ENCODE assay signal across 13 cellular contexts in genomic region chr3:47804571-47804970, GRCh38. TPM values are rescaled to one million over a fixed set of nuclear protein-coding genes. Genes with fewer than 3 reads are reported as not detected.
DNase-seq lines count a peak whose midpoint lies in the region; ATAC-seq and TF ChIP-seq lines count a peak whose summit lies in the region.
"Had no signal": no experiment of that assay in that cellular context is flagged by ENCODE, and none has a peak within 500 bp of the region (broad histone marks: within the 10 kb centered on the region; RNA-seq: fewer than 3 reads in every experiment).

No MANE protein-coding gene starts in this region.

- no peaks in the 10 kb centered on the region for H3K9me3 ChIP-seq in CD8-positive, alpha-beta T cell (ENCODE audit: low read length)
- no peaks in the 10 kb centered on the region for H3K9me3 ChIP-seq in iPS-18a (ENCODE audit: control insufficient read depth, low read depth, low read length)
- no peaks in the 10 kb centered on the region for H3K9me3 ChIP-seq in tibial artery
- H3K9me3 ChIP-seq: ascending aorta, left ventricle myocardium inferior, pancreas had no signal

- H3K27me3 ChIP-seq in CD8-positive, alpha-beta T cell (ENCODE audit: insufficient read depth, low read length) = no peaks in the 10 kb centered on the region
- H3K27me3 ChIP-seq in iPS-18a (ENCODE audit: control insufficient read depth, insufficient read depth, low read length) = no peaks in the 10 kb centered on the region
- H3K27me3 ChIP-seq in tibial artery = no peaks in the 10 kb centered on the region
- H3K27me3 ChIP-seq: ascending aorta, pancreas had no signal

- no peak for ATAC-seq in CD8-positive, alpha-beta T cell
- ATAC-seq in WTC11 = no peak
- ATAC-seq in HG03095 (IDR thresholded peaks at IDR 0.05; ENCODE audit: unreplicated experiment) = no peak
- ATAC-seq: pancreas had no signal

- H3K36me3 ChIP-seq in CD8-positive, alpha-beta T cell (ENCODE audit: insufficient read depth, low read length) = peaks cover 3% of the 10 kb centered on the region
- H3K36me3 ChIP-seq in iPS-18a (ENCODE audit: control insufficient read depth, low read depth, low read length) = peaks cover 13% of the 10 kb centered on the region
- H3K36me3 ChIP-seq in tibial artery = peaks cover 14 to 43% (median 23%) of the 10 kb centered on the region in 3 donors
- H3K36me3 ChIP-seq: pancreas had no signal

- H3K36me3 Mint-ChIP-seq in CD8-positive, alpha-beta T cell = peaks cover 23% of the 10 kb centered on the region
- peaks cover 18% of the 10 kb centered on the region for H3K36me3 Mint-ChIP-seq in WTC11

- CTCF ChIA-PET in CD8-positive, alpha-beta T cell (lab: Charles Lee) = interaction anchor here (1.1 to 2.8 kb wide), 2 partner anchors 20 to 186 kb away, joined by 3 to 17 read pairs; no protein-coding TSS in a partner anchor
- CTCF ChIA-PET in WTC11 (lab: Charles Lee) = interaction anchor here (1.8 kb wide), 1 partner anchor 33 kb away, joined by 6 read pairs; no protein-coding TSS in a partner anchor

- no peaks in the 10 kb centered on the region for H3K27me3 Mint-ChIP-seq in CD8-positive, alpha-beta T cell (ENCODE audit: low read depth)
- no peaks in the 10 kb centered on the region for H3K27me3 Mint-ChIP-seq in WTC11 (ENCODE audit: low read depth)

- H3K4me1 Mint-ChIP-seq in CD8-positive, alpha-beta T cell (ENCODE audit: low read depth) = peaks cover 21% of the 10 kb centered on the region
- peaks cover 11% of the 10 kb centered on the region; the same call in 1 of the 2 replicates for H3K4me1 Mint-ChIP-seq in WTC11

- H3K27ac Mint-ChIP-seq in CD8-positive, alpha-beta T cell = peak overlapping the region; percentile 29
- no peak overlapping the region for H3K27ac Mint-ChIP-seq in WTC11

- H3K9me3 Mint-ChIP-seq in CD8-positive, alpha-beta T cell = no peaks in the 10 kb centered on the region
- no peaks in the 10 kb centered on the region for H3K9me3 Mint-ChIP-seq in WTC11

- H3K27ac ChIP-seq in 22Rv1 = peak overlapping the region; percentile 88; the same call in 1 of the 2 replicates
- no peak overlapping the region for H3K27ac ChIP-seq in CD8-positive, alpha-beta T cell (ENCODE audit: low read depth, low read length)
- H3K27ac ChIP-seq in iPS-18a (ENCODE audit: low read length) = no peak overlapping the region
- H3K27ac ChIP-seq in tibial artery = peak overlapping the region in 1 of 2 donors; percentile 98
- H3K27ac ChIP-seq: pancreas had no signal

- H3K4me3 Mint-ChIP-seq in CD8-positive, alpha-beta T cell = peak overlapping the region; percentile 93
- H3K4me3 Mint-ChIP-seq in WTC11 = peak overlapping the region; percentile 98

- H3K9ac ChIP-seq in iPS-18a (ENCODE audit: low read length) = peak overlapping the region; percentile 98

- no peak for DNase-seq in CD8-positive, alpha-beta T cell
- DNase-seq in WTC11 (ENCODE audit: low spot score) = no peak
- no peak for DNase-seq in NCI-H226
- DNase-seq in tibial artery = no peak
- DNase-seq in NCI-H69 (lab: John Stamatoyannopoulos, UW) = no peak
- DNase-seq: left ventricle myocardium inferior, NCI-H1417, NCI-H526, pancreas had no signal

- no peak for TF ChIP-seq CTCF in 22Rv1 (IDR thresholded peaks at IDR 0.05)
- TF ChIP-seq CTCF in CD8-positive, alpha-beta T cell (IDR thresholded peaks at IDR 0.05) = no peak
- TF ChIP-seq CTCF in WTC11 (IDR thresholded peaks at IDR 0.05) = no peak
- no peak for TF ChIP-seq CTCF in tibial artery (IDR thresholded peaks at IDR 0.05)

- POLR2A ChIA-PET in CD8-positive, alpha-beta T cell (lab: Charles Lee) = interaction anchor here (1.0 to 1.6 kb wide), 2 partner anchors 10 to 21 kb away, joined by 3 to 4 read pairs; no protein-coding TSS in a partner anchor
- POLR2A ChIA-PET in WTC11 (lab: Charles Lee) = interaction anchor here (1.2 kb wide), 1 partner anchor 20 kb away, joined by 3 read pairs; no protein-coding TSS in a partner anchor

- intact Hi-C loops in CD8-positive, alpha-beta T cell (cut with DNase I, micrococcal nuclease) = loop anchor here (5.0 kb wide), 3 partner anchors 227 to 642 kb away; partner anchors contain the start of genes CSPG5 (in 1 of the 2) and SETD2 (in 1 of the 2)
- intact Hi-C loops in tibial artery (cut with DNase I; ENCODE audit: low total_unique reads) = no loop called here

- H3K4me1 ChIP-seq in CD8-positive, alpha-beta T cell (ENCODE audit: insufficient read depth, low read length) = peaks cover 17% of the 10 kb centered on the region
- H3K4me1 ChIP-seq in iPS-18a (ENCODE audit: control insufficient read depth, low read depth, low read length) = no peaks in the 10 kb centered on the region
- H3K4me1 ChIP-seq in tibial artery = peaks cover 0 to 20% (median 17%) of the 10 kb centered on the region in 4 donors

- H3K4me3 ChIP-seq in CD8-positive, alpha-beta T cell (ENCODE audit: low read depth, low read length) = no peak overlapping the region
- H3K4me3 ChIP-seq in iPS-18a (ENCODE audit: low read length) (no peak overlapping the region), tibial artery (no peak overlapping the region)

TF ChIP-seq in WTC11, 78 proteins besides CTCF, POLR2A, EP300 and RAD21:
- TF ChIP-seq RORB (CRISPR knock-in tag; IDR thresholded peaks at IDR 0.05) (no peak), ARID4B (CRISPR knock-in tag; IDR thresholded peaks at IDR 0.05; ENCODE audit: borderline replicate concordance) (no peak), ZNF396 (CRISPR knock-in tag; IDR thresholded peaks at IDR 0.05; ENCODE audit: borderline replicate concordance) (no peak), ZMAT4 (CRISPR knock-in tag; IDR thresholded peaks at IDR 0.05) (no peak), E2F4 (CRISPR knock-in tag; IDR thresholded peaks at IDR 0.05; ENCODE audit: borderline replicate concordance, low read depth) (no peak), ZNF121 (CRISPR knock-in tag; IDR thresholded peaks at IDR 0.05) (no peak), NR2C2 (CRISPR knock-in tag; IDR thresholded peaks at IDR 0.05) (no peak), JAZF1 (CRISPR knock-in tag; IDR thresholded peaks at IDR 0.05) (no peak)

RNA-seq across cellular contexts. Expression of gene DHX30, which starts 1.6 kb away (rescaled TPM):
- 10 to 100 TPM; 80.7 to 83.4 TPM for total RNA-seq in CD8-positive, alpha-beta T cell
- 97.3 to 99.2 TPM (median 98.1 TPM) in 3 replicates for total RNA-seq in WTC11 (2021)

RNA-seq across cellular contexts. Expression of gene SMARCC1, which starts 22.9 kb away (rescaled TPM):
- 10 to 100 TPM; 65.4 to 68.2 TPM for total RNA-seq in CD8-positive, alpha-beta T cell
- 237 to 249 TPM (median 243 TPM) in 3 replicates for total RNA-seq in WTC11 (2021)
